1 cellular context compared by ENCODE assay signal in the genomic region with DNA sequence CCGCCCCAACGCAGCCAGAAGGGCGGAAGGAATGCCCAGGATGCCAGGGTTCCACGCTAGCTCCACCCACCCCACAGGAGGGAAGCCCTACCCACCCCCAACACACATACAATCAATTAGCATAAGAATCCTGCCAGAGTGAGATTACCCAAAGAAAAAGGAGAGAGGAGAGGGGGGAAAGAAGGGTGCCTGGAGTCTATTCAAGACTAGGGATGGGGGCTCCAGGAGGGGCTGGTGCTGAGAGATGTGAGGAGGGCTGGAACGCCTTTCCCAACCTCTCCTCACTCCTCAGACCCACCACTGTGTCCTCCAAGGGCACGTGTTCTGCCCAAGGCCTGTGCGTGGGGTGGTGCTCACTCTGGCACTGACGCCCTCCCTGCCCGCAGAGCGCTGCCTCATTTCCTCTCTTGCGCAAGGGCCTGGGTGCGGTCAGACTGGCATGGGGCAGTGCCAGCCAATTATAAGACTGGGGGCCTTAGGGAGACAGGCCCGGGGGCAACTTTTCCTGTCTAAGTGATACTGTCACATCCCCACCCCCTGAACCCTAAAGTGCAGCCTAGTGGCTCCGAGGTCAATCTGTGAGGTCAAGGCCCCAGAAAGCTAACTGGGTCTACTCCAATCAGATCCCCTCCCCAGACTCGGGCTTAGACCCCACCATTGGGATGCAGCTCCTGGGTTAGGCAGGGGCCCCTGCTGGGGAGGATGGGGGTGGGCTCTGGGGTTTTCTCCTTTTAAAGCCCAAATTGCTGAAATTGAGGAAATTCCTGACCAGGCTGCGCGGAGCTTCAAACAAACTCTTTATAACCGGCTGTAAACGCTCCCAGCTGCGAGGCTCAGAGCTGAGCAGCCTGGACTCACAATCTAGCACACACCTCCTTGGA.
TF ChIP-seq lines count a peak whose summit lies in the region.

No MANE protein-coding gene starts in this region.

TF ChIP-seq in H1, 55 proteins besides CTCF, POLR2A, EP300 and RAD21:
- no peak for TF ChIP-seq NRF1 (IDR thresholded peaks at IDR 0.05; ENCODE audit: low read depth, low read length)
- TF ChIP-seq, protein P1, sequence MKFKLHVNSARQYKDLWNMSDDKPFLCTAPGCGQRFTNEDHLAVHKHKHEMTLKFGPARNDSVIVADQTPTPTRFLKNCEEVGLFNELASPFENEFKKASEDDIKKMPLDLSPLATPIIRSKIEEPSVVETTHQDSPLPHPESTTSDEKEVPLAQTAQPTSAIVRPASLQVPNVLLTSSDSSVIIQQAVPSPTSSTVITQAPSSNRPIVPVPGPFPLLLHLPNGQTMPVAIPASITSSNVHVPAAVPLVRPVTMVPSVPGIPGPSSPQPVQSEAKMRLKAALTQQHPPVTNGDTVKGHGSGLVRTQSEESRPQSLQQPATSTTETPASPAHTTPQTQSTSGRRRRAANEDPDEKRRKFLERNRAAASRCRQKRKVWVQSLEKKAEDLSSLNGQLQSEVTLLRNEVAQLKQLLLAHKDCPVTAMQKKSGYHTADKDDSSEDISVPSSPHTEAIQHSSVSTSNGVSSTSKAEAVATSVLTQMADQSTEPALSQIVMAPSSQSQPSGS (IDR thresholded peaks at IDR 0.05; ENCODE audit: low read length): 0 out of 2 replicates have a peak, but pooled peaks have one; percentile 38
- peak; percentile 32 for TF ChIP-seq TAF7 (optimal IDR thresholded peaks at IDR 0.05; ENCODE audit: borderline replicate concordance, low read depth, low read length)
- 0 out of 2 replicates have a peak, but pooled peaks have one; percentile 23 for TF ChIP-seq PHF8 (conservative IDR thresholded peaks at IDR 0.05; ENCODE audit: low read depth, low read length)
- no peak for TF ChIP-seq HDAC6 (IDR thresholded peaks at IDR 0.05; ENCODE audit: low read depth, low read length)
- no peak for TF ChIP-seq SIX5 (IDR thresholded peaks at IDR 0.05; ENCODE audit: low read depth, low read length)
- TF ChIP-seq POLR2AphosphoS5 (IDR thresholded peaks at IDR 0.05; ENCODE audit: low read depth, low read length): peak; percentile 47; the same call in 1 of the 2 replicates
- peak; percentile 92 for TF ChIP-seq RBBP5 (IDR thresholded peaks at IDR 0.05; ENCODE audit: borderline replicate concordance, low read depth, low read length)
- TF ChIP-seq GTF2F1 (IDR thresholded peaks at IDR 0.05; ENCODE audit: borderline replicate concordance, low read depth, low read length): no peak
- TF ChIP-seq KDM1A (IDR thresholded peaks at IDR 0.05; ENCODE audit: borderline replicate concordance, low read length): peak; percentile 47; the same call in 1 of the 2 replicates
- TF ChIP-seq ASH2L (IDR thresholded peaks at IDR 0.05; ENCODE audit: low read length): peak; percentile 93
- 0 out of 2 replicates have a peak, but pooled peaks have one; percentile 4 for TF ChIP-seq YY1 (IDR thresholded peaks at IDR 0.05; ENCODE audit: low read depth, low read length)
- TF ChIP-seq HDAC2 (IDR thresholded peaks at IDR 0.05; ENCODE audit: borderline replicate concordance in 1 of 2, low read depth in 2 of 2, low read length in 2 of 2): 0 out of 4 replicates have a peak, but pooled peaks of 1 of the 2 experiments have one; percentile 52
- peak; percentile 84 for TF ChIP-seq POU5F1 (IDR thresholded peaks at IDR 0.05; ENCODE audit: low read depth, low read length)
- TF ChIP-seq CBX8 (IDR thresholded peaks at IDR 0.05; ENCODE audit: borderline replicate concordance, low read depth, low read length): no peak
- peak; percentile 23 for TF ChIP-seq EZH2 (IDR thresholded peaks at IDR 0.05; ENCODE audit: low read depth, low read length, severe bottlenecking)
- TF ChIP-seq TBP (IDR thresholded peaks at IDR 0.05; ENCODE audit: low read depth, low read length): peak; percentile 10; the same call in 1 of the 2 replicates
- peak; percentile 1; the same call in 1 of the 2 replicates for TF ChIP-seq BACH1 (IDR thresholded peaks at IDR 0.05; ENCODE audit: low read length)
- TF ChIP-seq TAF1 (IDR thresholded peaks at IDR 0.05; ENCODE audit: low read depth, low read length): peak; percentile 40; the same call in 1 of the 2 replicates
- no peak for TF ChIP-seq MAFK (IDR thresholded peaks at IDR 0.05; ENCODE audit: low read depth, low read length)
- peak; percentile 35 to 38; a peak in 2 of 4 replicates for TF ChIP-seq SIN3A (conservative IDR thresholded peaks at IDR 0.05 in 1 of 2, IDR thresholded peaks at IDR 0.05 in 1 of 2; ENCODE audit: low read depth in 1 of 2, low read length in 2 of 2)
- no peak for TF ChIP-seq BCL11A (IDR thresholded peaks at IDR 0.05; ENCODE audit: low read depth in 2 of 2, low read length in 2 of 2)
- 0 out of 2 replicates have a peak, but pooled peaks have one; percentile 12 for TF ChIP-seq SP4 (IDR thresholded peaks at IDR 0.05; ENCODE audit: low read length)
- TF ChIP-seq TCF12 (IDR thresholded peaks at IDR 0.05; ENCODE audit: low read depth, low read length): 0 out of 2 replicates have a peak, but pooled peaks have one; percentile 15
- TF ChIP-seq, protein P2, sequence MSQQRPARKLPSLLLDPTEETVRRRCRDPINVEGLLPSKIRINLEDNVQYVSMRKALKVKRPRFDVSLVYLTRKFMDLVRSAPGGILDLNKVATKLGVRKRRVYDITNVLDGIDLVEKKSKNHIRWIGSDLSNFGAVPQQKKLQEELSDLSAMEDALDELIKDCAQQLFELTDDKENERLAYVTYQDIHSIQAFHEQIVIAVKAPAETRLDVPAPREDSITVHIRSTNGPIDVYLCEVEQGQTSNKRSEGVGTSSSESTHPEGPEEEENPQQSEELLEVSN (IDR thresholded peaks at IDR 0.05): 0 out of 2 replicates have a peak, but pooled peaks have one; percentile 18
- TF ChIP-seq, protein P3, sequence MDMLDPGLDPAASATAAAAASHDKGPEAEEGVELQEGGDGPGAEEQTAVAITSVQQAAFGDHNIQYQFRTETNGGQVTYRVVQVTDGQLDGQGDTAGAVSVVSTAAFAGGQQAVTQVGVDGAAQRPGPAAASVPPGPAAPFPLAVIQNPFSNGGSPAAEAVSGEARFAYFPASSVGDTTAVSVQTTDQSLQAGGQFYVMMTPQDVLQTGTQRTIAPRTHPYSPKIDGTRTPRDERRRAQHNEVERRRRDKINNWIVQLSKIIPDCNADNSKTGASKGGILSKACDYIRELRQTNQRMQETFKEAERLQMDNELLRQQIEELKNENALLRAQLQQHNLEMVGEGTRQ (IDR thresholded peaks at IDR 0.05; ENCODE audit: low read length): peak; percentile 73
- peak; percentile 96 for TF ChIP-seq CEBPB (IDR thresholded peaks at IDR 0.05; ENCODE audit: low read depth, low read length)
- TF ChIP-seq JUND (IDR thresholded peaks at IDR 0.05; ENCODE audit: low read length): no peak
- TF ChIP-seq GABPA (IDR thresholded peaks at IDR 0.05; ENCODE audit: borderline replicate concordance, insufficient read depth, low read length): no peak
- TF ChIP-seq CBX5 (IDR thresholded peaks at IDR 0.05; ENCODE audit: low read depth, low read length): no peak
- TF ChIP-seq TEAD4 (IDR thresholded peaks at IDR 0.05; ENCODE audit: low read depth, low read length): peak; percentile 59; the same call in 1 of the 2 replicates
- no peak for TF ChIP-seq NANOG (IDR thresholded peaks at IDR 0.05; ENCODE audit: insufficient read depth, low read depth, low read length, poor library complexity, severe bottlenecking)
- no peak for TF ChIP-seq CREB1 (IDR thresholded peaks at IDR 0.05)
- TF ChIP-seq, protein P4, sequence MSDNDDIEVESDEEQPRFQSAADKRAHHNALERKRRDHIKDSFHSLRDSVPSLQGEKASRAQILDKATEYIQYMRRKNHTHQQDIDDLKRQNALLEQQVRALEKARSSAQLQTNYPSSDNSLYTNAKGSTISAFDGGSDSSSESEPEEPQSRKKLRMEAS (IDR thresholded peaks at IDR 0.05): peak; percentile 86
- TF ChIP-seq SRF (IDR thresholded peaks at IDR 0.05; ENCODE audit: low read depth, low read length): no peak
- TF ChIP-seq SP1 (IDR thresholded peaks at IDR 0.05; ENCODE audit: low read depth, low read length): peak; percentile 84; the same call in 1 of the 2 replicates
